ENCODE assay signal across 15 cellular contexts in the genomic region with DNA sequence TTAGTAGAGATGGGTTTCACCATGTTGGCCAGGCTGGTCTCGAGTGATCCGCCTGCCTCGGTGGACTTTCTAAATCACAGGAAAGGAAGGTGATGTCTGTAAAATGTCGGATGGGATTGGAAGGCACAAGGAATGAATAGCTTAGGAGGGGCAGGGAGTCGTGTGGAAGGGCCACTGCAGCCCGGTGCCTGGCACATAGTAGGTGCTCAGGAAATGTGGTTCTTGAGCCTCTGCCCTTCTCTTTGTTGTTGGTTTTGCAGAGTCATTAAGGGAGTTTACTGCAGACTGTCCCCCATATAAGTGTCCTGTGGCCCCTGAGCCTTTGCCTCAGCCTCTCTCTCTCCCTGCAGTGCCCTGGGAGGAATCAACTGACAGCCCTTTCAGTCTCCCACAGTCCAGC. TPM values are rescaled to one million over a fixed set of nuclear protein-coding genes. Genes with fewer than 3 reads are reported as not detected.
A peak's percentile ranks its signal among the peaks of the same experiment; 100 is the strongest.
DNase-seq lines count a peak whose midpoint lies in the region; TF ChIP-seq lines count a peak whose summit lies in the region.
"Had no signal": no experiment of that assay in that cellular context is flagged by ENCODE, and none has a peak within 500 bp of the region (broad histone marks: within the 10 kb centered on the region; RNA-seq: fewer than 3 reads in every experiment).

No MANE protein-coding gene starts in this region.

- H3K27me3 Mint-ChIP-seq in brain, result no peaks in the 10 kb centered on the region
- H3K27me3 Mint-ChIP-seq in activated T-helper 1 cell treated with anti-CD3 and anti-CD28 coated beads, Interleukin-12 subunit alpha, Interleukin-12 subunit beta, Interleukin-2, Interleukin-4 antibody, amounts not matched to agents 30 ng/mL and 10 ng/mL and 1 ng/mL, durations not matched to agents 14 hours and 24 hours and 36 hours (ENCODE audit: insufficient read depth), result peaks cover 10% of the 10 kb centered on the region

- H3K27ac Mint-ChIP-seq in brain, result peak overlapping the region in 3 of 5 experiments; percentile 20 to 97 (median 35)
- no peak overlapping the region for H3K27ac Mint-ChIP-seq in activated T-helper 1 cell treated with anti-CD3 and anti-CD28 coated beads, Interleukin-12 subunit alpha, Interleukin-12 subunit beta, Interleukin-2, Interleukin-4 antibody, amounts not matched to agents 30 ng/mL and 10 ng/mL and 1 ng/mL, durations not matched to agents 14 hours and 24 hours and 36 hours

- 99% methylated on average over 6 of the region's 6 CpGs for WGBS in mammary epithelial cell (ENCODE audit: low coverage, missing lambda C conversion rate)

- H3K4me3 Mint-ChIP-seq in brain, result no peak overlapping the region
- no peak overlapping the region for H3K4me3 Mint-ChIP-seq in activated T-helper 1 cell treated with anti-CD3 and anti-CD28 coated beads, Interleukin-12 subunit alpha, Interleukin-12 subunit beta, Interleukin-2, Interleukin-4 antibody, amounts not matched to agents 30 ng/mL and 10 ng/mL and 1 ng/mL, durations not matched to agents 14 hours and 24 hours and 36 hours

- H3K4me2 ChIP-seq in mammary epithelial cell (ENCODE audit: insufficient read depth, low read depth, low read length), result no peak overlapping the region

- in situ Hi-C loops in mammary epithelial cell (cut with MboI; ENCODE audit: low sequenced_read_pairs in 2 of 2), result no loop called here

- peaks cover 97% of the 10 kb centered on the region for H3K79me2 ChIP-seq in mammary epithelial cell (ENCODE audit: insufficient read depth, low read length)

- no peaks in the 10 kb centered on the region for H3K9me3 Mint-ChIP-seq in brain
- no peaks in the 10 kb centered on the region for H3K9me3 Mint-ChIP-seq in activated T-helper 1 cell treated with anti-CD3 and anti-CD28 coated beads, Interleukin-12 subunit alpha, Interleukin-12 subunit beta, Interleukin-2, Interleukin-4 antibody, amounts not matched to agents 30 ng/mL and 10 ng/mL and 1 ng/mL, durations not matched to agents 14 hours and 24 hours and 36 hours

- DNase-seq in RWPE1 (ENCODE audit: low spot score) (no peak), DMS79 (lab: John Stamatoyannopoulos, UW) (no peak), mammary epithelial cell (no peak)
- no peak for DNase-seq in activated T-helper 1 cell treated with anti-CD3 and anti-CD28 coated beads, Interleukin-12 subunit alpha, Interleukin-12 subunit beta, Interleukin-2, Interleukin-4 antibody, amounts not matched to agents 30 ng/mL and 10 ng/mL and 1 ng/mL, durations not matched to agents 14 hours and 24 hours and 36 hours (ENCODE audit: low spot score)
- no peak for DNase-seq in activated CD4-positive, CD25-positive, alpha-beta regulatory T cell (lab: John Stamatoyannopoulos, UW)
- DNase-seq: ACHN, AML-193, DND-41, NCI-H1417 treated with DMSO at 0.1 percent for 48 hours, NCI-H187 treated with DMSO at 0.1 percent for 48 hours, NCI-H226, NCI-H524 had no signal

- H3K27me3 ChIP-seq in neutrophil (no peaks in the 10 kb centered on the region), mammary epithelial cell (ENCODE audit: insufficient read depth, low read length) (no peaks in the 10 kb centered on the region)
- H3K27me3 ChIP-seq: SJSA1 had no signal

- no peaks in the 10 kb centered on the region for H3K9me3 ChIP-seq in neutrophil
- H3K9me3 ChIP-seq in mammary epithelial cell (replicated peaks; ENCODE audit: insufficient read depth, low read length), result no peaks in the 10 kb centered on the region
- H3K9me3 ChIP-seq: SJSA1 had no signal

- POLR2A ChIA-PET in RWPE1 (lab: Yijun Ruan, JAX; ENCODE audit: low non-redundant PET), result no interaction called here

- peaks cover 93% of the 10 kb centered on the region for H3K4me1 Mint-ChIP-seq in brain
- H3K4me1 Mint-ChIP-seq in activated T-helper 1 cell treated with anti-CD3 and anti-CD28 coated beads, Interleukin-12 subunit alpha, Interleukin-12 subunit beta, Interleukin-2, Interleukin-4 antibody, amounts not matched to agents 30 ng/mL and 10 ng/mL and 1 ng/mL, durations not matched to agents 14 hours and 24 hours and 36 hours (ENCODE audit: low read depth), result no peaks in the 10 kb centered on the region

- H3K4me3 ChIP-seq in neutrophil (ENCODE audit: low read depth in 1 of 2, low read length in 1 of 2), result no peak overlapping the region
- H3K4me3 ChIP-seq in mammary epithelial cell (replicated peaks in 1 of 3; ENCODE audit: insufficient read depth in 1 of 3, low read depth in 2 of 3, low read length in 3 of 3), result no peak overlapping the region
- H3K4me3 ChIP-seq: SJSA1 had no signal

- BruUV-seq in mammary epithelial cell (replicated peaks; lab: Mats Ljungman, UMichigan), result no TSS peak

- H3K9ac ChIP-seq in mammary epithelial cell (ENCODE audit: insufficient read depth, low read length), result no peak overlapping the region

- dilution Hi-C loops in mammary epithelial cell (cut with HindIII; ENCODE audit: low sequenced_read_pairs), result no loop called here

- no peak overlapping the region for H2AFZ ChIP-seq in mammary epithelial cell (ENCODE audit: low read depth, low read length)

- CTCF ChIA-PET in RWPE1 (lab: Yijun Ruan, JAX) (no interaction called here), mammary epithelial cell (lab: Charles Lee; ENCODE audit: low non-redundant PET) (no interaction called here)

- peaks cover 71 to 87% of the 10 kb centered on the region in 2 experiments for H3K4me1 ChIP-seq in neutrophil (ENCODE audit: control insufficient read depth in 1 of 2, insufficient read depth in 1 of 2, low read depth in 1 of 2, low read length in 1 of 2)
- peaks cover 51% of the 10 kb centered on the region for H3K4me1 ChIP-seq in mammary epithelial cell (ENCODE audit: insufficient read depth, low read length)

- H3K27ac ChIP-seq in RWPE1, result peak overlapping the region; percentile 99
- peak overlapping the region; percentile 88 for H3K27ac ChIP-seq in neutrophil
- H3K27ac ChIP-seq in mammary epithelial cell (ENCODE audit: insufficient read depth, low read depth, low read length), result no peak overlapping the region
- H3K27ac ChIP-seq: SJSA1 had no signal

- no peaks in the 10 kb centered on the region for H4K20me1 ChIP-seq in mammary epithelial cell (ENCODE audit: insufficient read depth, low read length)

- peaks cover 24% of the 10 kb centered on the region for H3K36me3 ChIP-seq in neutrophil
- H3K36me3 ChIP-seq in mammary epithelial cell (ENCODE audit: insufficient read depth, low read length), result no peaks in the 10 kb centered on the region

- intact Hi-C loops in activated T-helper 1 cell treated with anti-CD3 and anti-CD28 coated beads, Interleukin-12 subunit alpha, Interleukin-12 subunit beta, Interleukin-2, Interleukin-4 antibody, amounts not matched to agents 30 ng/mL and 10 ng/mL and 1 ng/mL, durations not matched to agents 14 hours and 24 hours and 36 hours (cut with micrococcal nuclease), result no loop called here
- intact Hi-C loops in mammary epithelial cell (cut with micrococcal nuclease), result no loop called here

- TF ChIP-seq CTCF in RWPE1 (conservative IDR thresholded peaks at IDR 0.05; ENCODE audit: low read depth), result no peak
- no peak for TF ChIP-seq CTCF in brain (conservative IDR thresholded peaks at IDR 0.05)
- TF ChIP-seq CTCF in neutrophil (IDR thresholded peaks at IDR 0.05), result no peak
- no peak for TF ChIP-seq CTCF in mammary epithelial cell (conservative IDR thresholded peaks at IDR 0.05 in 1 of 2, IDR thresholded peaks at IDR 0.05 in 1 of 2; ENCODE audit: extremely low read depth in 1 of 2, insufficient read depth in 1 of 2, low read depth in 1 of 2, low read length in 2 of 2)

- peaks cover 2% of the 10 kb centered on the region for H3K36me3 Mint-ChIP-seq in brain
- H3K36me3 Mint-ChIP-seq in activated T-helper 1 cell treated with anti-CD3 and anti-CD28 coated beads, Interleukin-12 subunit alpha, Interleukin-12 subunit beta, Interleukin-2, Interleukin-4 antibody, amounts not matched to agents 30 ng/mL and 10 ng/mL and 1 ng/mL, durations not matched to agents 14 hours and 24 hours and 36 hours (ENCODE audit: low read depth), result no peaks in the 10 kb centered on the region

RNA-seq across cellular contexts. Expression of a gene that starts 11.8 kb away (rescaled TPM):
- polyA plus RNA-seq in brain (ENCODE audit: insufficient read depth, low read depth, low replicate concordance) (43.2 TPM), mammary epithelial cell (50.6 TPM)
- total RNA-seq in activated T-helper 1 cell treated with anti-CD3 and anti-CD28 coated beads, Interleukin-12 subunit alpha, Interleukin-12 subunit beta, Interleukin-2, Interleukin-4 antibody, amounts not matched to agents 30 ng/mL and 10 ng/mL and 1 ng/mL, durations not matched to agents 14 hours and 24 hours and 36 hours, result 17.4 and 21.0 TPM in 2 replicates
- total RNA-seq in mammary epithelial cell, result 10 to 100 TPM; 41.3 to 41.7 TPM
- polyA minus RNA-seq in mammary epithelial cell, result 68.8 TPM
